Comparison of ENCODE assay signal across 1 cellular context in the genomic region with DNA sequence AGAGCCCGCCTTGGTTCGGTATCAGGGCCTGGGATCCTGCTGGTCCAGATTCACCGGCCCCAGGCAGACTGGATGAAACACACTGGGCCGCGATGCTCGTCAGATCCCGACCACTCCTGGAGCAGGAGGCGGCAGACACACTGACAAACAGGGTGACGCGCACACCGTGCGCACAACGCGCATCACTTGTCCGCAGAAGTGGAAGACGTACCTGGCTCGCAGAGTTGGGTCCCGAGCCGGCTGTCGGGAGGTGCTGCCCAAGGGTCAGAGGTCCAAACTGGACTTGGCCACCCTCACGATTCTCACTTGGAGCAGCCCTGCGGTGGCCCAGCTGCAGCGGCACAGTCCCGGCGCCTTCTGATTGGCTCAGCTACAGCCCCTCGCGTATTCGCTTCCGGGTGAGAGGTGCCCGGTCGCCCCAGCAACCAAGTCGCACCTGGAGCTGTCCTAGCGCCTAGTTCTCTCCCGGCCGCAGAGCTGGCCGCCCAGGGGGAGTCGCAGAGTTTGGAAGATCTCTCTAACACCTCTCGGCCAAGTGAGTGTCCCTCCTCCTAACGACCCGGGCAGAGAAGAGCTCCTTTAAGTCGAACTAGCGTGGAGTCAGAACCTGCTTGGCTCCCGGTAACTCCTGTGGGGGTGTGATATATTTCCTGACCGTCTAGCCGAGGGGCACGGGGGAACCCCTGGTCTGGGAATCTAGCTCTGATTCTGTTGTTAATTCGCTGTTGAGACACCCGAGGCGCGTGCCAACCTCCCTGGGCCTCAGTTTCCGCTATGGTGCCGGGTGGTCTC.
TF ChIP-seq lines count a peak whose summit lies in the region.

DHX57 (minus strand) TSS at position 359 of the 792 bp plus-strand sequence. CDS start 7,529 bp downstream, outside the sequence.
MORN2 (plus strand) TSS at position 401 of the 792 bp plus-strand sequence.

TF ChIP-seq in SK-N-SH treated with all-trans-retinoic acid at 6 μM for 48 hours, 23 proteins besides CTCF, POLR2A, EP300 and RAD21 (continued from another document):
- TF ChIP-seq CREB5 (CRISPR knock-in tag; IDR thresholded peaks at IDR 0.05; ENCODE audit: low read depth) (no peak), OSR1 (CRISPR knock-in tag; IDR thresholded peaks at IDR 0.05) (no peak), ZNF70 (CRISPR knock-in tag; IDR thresholded peaks at IDR 0.05) (no peak), ZFP3 (CRISPR knock-in tag; IDR thresholded peaks at IDR 0.05) (peak; percentile 78; the same call in 1 of the 2 replicates), ZNF8 (CRISPR knock-in tag; IDR thresholded peaks at IDR 0.05) (no peak), PPARA (CRISPR knock-in tag; IDR thresholded peaks at IDR 0.05; ENCODE audit: borderline replicate concordance) (no peak)
